8 cellular contexts compared by ENCODE assay signal in the genomic region with DNA sequence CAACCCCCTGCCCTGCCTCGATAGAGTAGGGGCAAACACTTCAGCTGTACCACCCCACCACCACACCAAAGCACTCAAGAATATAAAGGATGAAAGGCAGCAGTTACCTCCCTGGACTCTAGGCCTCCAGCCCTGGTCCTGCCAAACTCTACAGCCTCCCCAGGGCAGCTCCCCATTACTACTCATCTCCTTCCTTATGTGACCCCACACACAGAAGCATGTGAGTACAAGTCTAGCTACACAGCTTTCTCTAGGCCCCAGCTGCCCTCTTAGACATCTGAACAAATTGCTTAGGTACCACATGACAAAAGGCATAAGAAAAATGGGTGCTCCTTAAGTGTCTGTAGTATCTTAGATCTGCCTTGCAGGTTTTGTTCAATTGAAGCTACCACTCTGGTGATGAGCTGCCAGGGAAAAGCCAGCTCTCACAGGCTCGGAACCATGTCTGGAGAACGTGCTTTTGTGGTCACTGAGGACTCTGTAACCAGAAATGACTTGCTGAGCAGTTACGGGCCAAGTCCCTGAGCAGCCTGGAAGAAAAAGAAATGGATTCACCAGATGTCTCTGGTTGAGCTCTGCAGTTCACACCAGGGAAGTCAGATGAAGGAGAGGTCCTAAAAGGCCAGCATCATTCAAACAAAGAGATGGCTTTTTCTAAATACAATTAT. TPM values are rescaled to one million over a fixed set of nuclear protein-coding genes. Genes with fewer than 3 reads are reported as not detected.
A peak's percentile ranks its signal among the peaks of the same experiment; 100 is the strongest.
DNase-seq lines count a peak whose midpoint lies in the region; ATAC-seq and TF ChIP-seq lines count a peak whose summit lies in the region.

No MANE protein-coding gene starts in this region.

- peaks cover 41% of the 10 kb centered on the region for H3K4me1 ChIP-seq in cardiac muscle cell (ENCODE audit: low read depth)

- peak overlapping the region; percentile 89 for H3K27ac ChIP-seq in cardiac muscle cell

- DNase-seq in ELF-1 (ENCODE audit: low read depth, low spot score) (peak; percentile 16), cardiac muscle cell (ENCODE audit: low read depth in 1 of 2, low spot score in 1 of 2) (peak in 1 of 2 donors; percentile 40), sciatic nerve (ENCODE audit: low spot score) (no peak), RPMI8226 (no peak), cortex of kidney (lab: John Stamatoyannopoulos, UW) (no peak)
- DNase-seq in stimulated activated CD4-positive, alpha-beta T cell treated with anti-CD3 and anti-CD28 coated beads, Interleukin-12 subunit alpha, Interleukin-12 subunit beta, amount 100 ng/mL, for 4 hours: no peak

- peaks cover 3% of the 10 kb centered on the region for H3K36me3 Mint-ChIP-seq in activated naive CD8-positive, alpha-beta T cell

- no peaks in the 10 kb centered on the region for H3K9me3 ChIP-seq in cardiac muscle cell (ENCODE audit: low read depth)

- H3K36me3 ChIP-seq in cardiac muscle cell: no peaks in the 10 kb centered on the region

- peak overlapping the region; percentile 54 for H3K4me3 Mint-ChIP-seq in activated naive CD8-positive, alpha-beta T cell

- H3K4me1 Mint-ChIP-seq in activated naive CD8-positive, alpha-beta T cell (ENCODE audit: low read depth): peaks cover 79% of the 10 kb centered on the region

- H3K27me3 Mint-ChIP-seq in activated naive CD8-positive, alpha-beta T cell: no peaks in the 10 kb centered on the region

- TF ChIP-seq CTCF in cardiac muscle cell (IDR thresholded peaks at IDR 0.05; ENCODE audit: low read depth, low read length): no peak

- ATAC-seq in sciatic nerve: peak; percentile 45
- ATAC-seq in HG03378 (IDR thresholded peaks at IDR 0.05; ENCODE audit: unreplicated experiment): no peak

- no peaks in the 10 kb centered on the region for H3K27me3 ChIP-seq in cardiac muscle cell

- no peaks in the 10 kb centered on the region for H3K9me3 Mint-ChIP-seq in activated naive CD8-positive, alpha-beta T cell (ENCODE audit: low read depth)

- H3K4me3 ChIP-seq in cardiac muscle cell: no peak overlapping the region

- intact Hi-C loops in sciatic nerve (cut with DNase I): no loop called here

- peak overlapping the region; percentile 96 for H3K27ac Mint-ChIP-seq in activated naive CD8-positive, alpha-beta T cell

RNA-seq across cellular contexts. Expression of a gene that starts 32.8 kb away (rescaled TPM):
- total RNA-seq in cardiac muscle cell (5.1 and 5.6 TPM in 2 replicates), sciatic nerve (64.8 TPM)
- polyA plus RNA-seq in cardiac muscle cell: 2.9 and 4.7 TPM in 2 replicates

RNA-seq across cellular contexts. Expression of a gene that starts 51.1 kb away (rescaled TPM):
- total RNA-seq in cardiac muscle cell (27.4 and 52.9 TPM in 2 replicates), sciatic nerve (37.9 TPM)
- polyA plus RNA-seq in cardiac muscle cell: 46.4 and 67.0 TPM in 2 replicates
